In genomic region chr3:166223120-166223519, GRCh38 we compare ENCODE assay signal across 1 cellular context.
TF ChIP-seq lines count a peak whose summit lies in the region.

No MANE protein-coding gene starts in this region.

TF ChIP-seq in H1, 55 proteins besides CTCF, POLR2A, EP300 and RAD21 (continued from another document):
- no peak for TF ChIP-seq ATF2 (IDR thresholded peaks at IDR 0.05; ENCODE audit: low read length)
- no peak for TF ChIP-seq CHD2 (IDR thresholded peaks at IDR 0.05; ENCODE audit: low read length)
- TF ChIP-seq CREB1 (IDR thresholded peaks at IDR 0.05), result no peak
- no peak for TF ChIP-seq TAF1 (IDR thresholded peaks at IDR 0.05; ENCODE audit: low read depth, low read length)
- no peak for TF ChIP-seq JUND (IDR thresholded peaks at IDR 0.05; ENCODE audit: low read length)
- no peak for TF ChIP-seq FOSL1 (IDR thresholded peaks at IDR 0.05; ENCODE audit: insufficient read depth, low read depth, low read length)
- TF ChIP-seq BCL11A (IDR thresholded peaks at IDR 0.05; ENCODE audit: low read depth in 2 of 2, low read length in 2 of 2), result no peak
